8 cellular contexts compared by ENCODE assay signal in the genomic region with DNA sequence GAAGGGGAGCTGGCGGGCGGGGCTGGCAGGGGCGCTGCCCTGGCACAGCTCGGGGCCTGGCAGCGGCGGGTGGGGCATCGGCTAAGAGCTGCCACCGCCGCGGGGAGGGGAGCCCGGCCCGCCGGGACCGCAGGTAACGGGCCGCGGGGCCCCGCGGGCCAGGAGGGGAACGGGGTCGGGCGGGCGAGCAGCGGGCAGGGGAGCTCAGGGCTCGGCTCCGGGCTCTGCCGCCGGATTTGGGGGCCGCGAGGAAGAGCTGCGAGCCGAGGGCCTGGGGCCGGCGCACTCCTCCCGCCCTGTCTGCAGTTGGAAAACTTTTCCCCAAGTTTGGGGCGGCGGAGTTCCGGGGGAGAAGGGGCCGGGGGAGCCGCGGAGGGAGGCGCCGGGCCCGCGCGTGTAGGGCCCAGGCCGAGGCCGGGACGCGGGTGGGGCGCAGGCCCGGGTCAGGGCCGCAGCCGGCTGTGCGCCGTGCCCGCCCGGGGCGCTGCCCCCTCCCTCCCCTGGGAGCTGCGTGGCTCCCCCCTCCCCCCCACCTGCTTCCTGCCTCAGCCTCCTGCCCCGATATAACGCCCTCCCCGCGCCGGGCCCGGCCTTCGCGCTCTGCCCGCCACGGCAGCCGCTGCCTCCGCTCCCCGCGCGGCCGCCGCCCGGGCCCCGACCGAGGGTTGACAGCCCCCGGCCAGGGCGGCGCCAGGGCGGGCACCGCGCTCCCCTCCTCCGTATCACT. TPM values are rescaled to one million over a fixed set of nuclear protein-coding genes. Genes with fewer than 3 reads are reported as not detected.
DNase-seq lines count a peak whose midpoint lies in the region; ATAC-seq and TF ChIP-seq lines count a peak whose summit lies in the region.

No MANE protein-coding gene starts in this region.

- peak overlapping the region; percentile 66 for H3K4me3 Mint-ChIP-seq in activated CD4-positive, alpha-beta memory T cell treated with anti-CD3 and anti-CD28 coated beads for 36 hours

- TF ChIP-seq CTCF in foreskin keratinocyte (conservative IDR thresholded peaks at IDR 0.05): no peak
- no peak for TF ChIP-seq CTCF in retinal pigment epithelial cell (conservative IDR thresholded peaks at IDR 0.05; ENCODE audit: low read depth, low read length)

- CTCF ChIA-PET in activated CD4-positive, alpha-beta memory T cell treated with anti-CD3 and anti-CD28 coated beads for 36 hours (lab: Charles Lee): interaction anchor here (0.6 to 8.5 kb wide), 31 partner anchors 12 to 360 kb away, joined by 3 to 288 read pairs (median 6); a partner anchor contains a TSS

- H3K27me3 ChIP-seq in foreskin keratinocyte: peaks cover 36% of the 10 kb centered on the region

- peak overlapping the region; percentile 34 for H3K27ac ChIP-seq in foreskin keratinocyte

- no peaks in the 10 kb centered on the region for H3K9me3 Mint-ChIP-seq in activated CD4-positive, alpha-beta memory T cell treated with anti-CD3 and anti-CD28 coated beads for 36 hours

- POLR2A ChIA-PET in activated CD4-positive, alpha-beta memory T cell treated with anti-CD3 and anti-CD28 coated beads for 36 hours (lab: Charles Lee): interaction anchor here (1.1 to 5.3 kb wide), 12 partner anchors 9 to 339 kb away, joined by 3 to 41 read pairs (median 7); a partner anchor contains a TSS

- ATAC-seq in foreskin keratinocyte (no peak), HG03108 (IDR thresholded peaks at IDR 0.05; ENCODE audit: unreplicated experiment) (no peak), GM21737 (IDR thresholded peaks at IDR 0.05; ENCODE audit: unreplicated experiment) (no peak)

- DNase-seq in GM19238 (ENCODE audit: insufficient read length, low spot score) (peak; percentile 78), foreskin keratinocyte (no peak), retinal pigment epithelial cell (ENCODE audit: low read depth) (no peak), KG1 (lab: John Stamatoyannopoulos, UW) (no peak), NOMO-1 (lab: John Stamatoyannopoulos, UW; ENCODE audit: unreplicated experiment in 2 of 2) (no peak)
- DNase-seq in activated CD4-positive, alpha-beta memory T cell treated with anti-CD3 and anti-CD28 coated beads for 36 hours: peak; percentile 64

- H3K27ac Mint-ChIP-seq in activated CD4-positive, alpha-beta memory T cell treated with anti-CD3 and anti-CD28 coated beads for 36 hours: no peak overlapping the region

- intact Hi-C loops in activated CD4-positive, alpha-beta memory T cell treated with anti-CD3 and anti-CD28 coated beads for 36 hours (cut with micrococcal nuclease): loop anchor here (5.0 kb wide), 1 partner anchor 297 kb away; no protein-coding TSS in a partner anchor

- peak overlapping the region; percentile 44 for H3K4me3 ChIP-seq in retinal pigment epithelial cell (ENCODE audit: low read length)

- peaks cover 17% of the 10 kb centered on the region for H3K4me1 Mint-ChIP-seq in activated CD4-positive, alpha-beta memory T cell treated with anti-CD3 and anti-CD28 coated beads for 36 hours (ENCODE audit: low read depth)

- peaks cover 12% of the 10 kb centered on the region for H3K27me3 Mint-ChIP-seq in activated CD4-positive, alpha-beta memory T cell treated with anti-CD3 and anti-CD28 coated beads for 36 hours

- peaks cover 14% of the 10 kb centered on the region for H3K36me3 Mint-ChIP-seq in activated CD4-positive, alpha-beta memory T cell treated with anti-CD3 and anti-CD28 coated beads for 36 hours

- no peaks in the 10 kb centered on the region for H3K4me1 ChIP-seq in foreskin keratinocyte

RNA-seq across cellular contexts. Expression of a gene that starts 0.8 kb away (rescaled TPM):
- 10 to 100 TPM; 13.1 to 13.2 TPM for total RNA-seq in activated CD4-positive, alpha-beta memory T cell treated with anti-CD3 and anti-CD28 coated beads for 36 hours
- total RNA-seq in foreskin keratinocyte: 1.5 and 3.0 TPM in 2 replicates
- polyA plus RNA-seq in foreskin keratinocyte: 0.99 and 2.4 TPM in 2 replicates

RNA-seq across cellular contexts. Expression of a gene that starts 13.8 kb away (rescaled TPM):
- 10 to 100 TPM; 31.7 to 34.8 TPM for total RNA-seq in activated CD4-positive, alpha-beta memory T cell treated with anti-CD3 and anti-CD28 coated beads for 36 hours
- total RNA-seq in foreskin keratinocyte: 55.7 and 61.6 TPM in 2 replicates
- 71.6 and 74.4 TPM in 2 replicates for polyA plus RNA-seq in foreskin keratinocyte

RNA-seq across cellular contexts. Expression of a gene that starts 25.7 kb away (rescaled TPM):
- 10 to 100 TPM; 29.4 to 31.1 TPM for total RNA-seq in activated CD4-positive, alpha-beta memory T cell treated with anti-CD3 and anti-CD28 coated beads for 36 hours
- total RNA-seq in foreskin keratinocyte: 23.3 and 24.0 TPM in 2 replicates
- polyA plus RNA-seq in foreskin keratinocyte: 21.6 and 22.7 TPM in 2 replicates

RNA-seq across cellular contexts. Expression of a gene that starts 30.5 kb away (rescaled TPM):
- total RNA-seq in activated CD4-positive, alpha-beta memory T cell treated with anti-CD3 and anti-CD28 coated beads for 36 hours: under 1 TPM; 0.17 to 0.21 TPM
- total RNA-seq in foreskin keratinocyte: 2.6 and 4.2 TPM in 2 replicates
- 2.3 and 3.3 TPM in 2 replicates for polyA plus RNA-seq in foreskin keratinocyte

Comparison
In these comparisons a context has a peak if more than half of its experiments do, and no peak if none do; other contexts are left out.
1. DNase-seq: peak in GM19238 (single experiment) and activated CD4-positive, alpha-beta memory T cell treated with anti-CD3 and anti-CD28 coated beads for 36 hours (single experiment); none in foreskin keratinocyte (0 of 2), retinal pigment epithelial cell (single experiment), KG1 (single experiment) and NOMO-1 (0 of 2).